In genomic region chr1:226407199-226407496, GRCh38 we compare ENCODE assay signal across 8 cellular contexts. TPM values are rescaled to one million over a fixed set of nuclear protein-coding genes. Genes with fewer than 3 reads are reported as not detected.
DNase-seq lines count a peak whose midpoint lies in the region; ATAC-seq and TF ChIP-seq lines count a peak whose summit lies in the region.

No MANE protein-coding gene starts in this region.

- no peak for TF ChIP-seq POLR2A in breast epithelium (IDR thresholded peaks at IDR 0.05)

- peaks cover 34% of the 10 kb centered on the region for H3K4me1 ChIP-seq in A673 (ENCODE audit: insufficient read depth, low read length, poor library complexity, severe bottlenecking)
- H3K4me1 ChIP-seq in breast epithelium: peaks cover 0 to 4% of the 10 kb centered on the region in 2 donors
- peaks cover 51% of the 10 kb centered on the region for H3K4me1 ChIP-seq in muscle layer of colon (ENCODE audit: insufficient read depth, low read length)

- H3K4me3 ChIP-seq in A673 (ENCODE audit: low read depth, low read length, poor library complexity, severe bottlenecking): peak overlapping the region; percentile 92
- peak overlapping the region; percentile 71 to 94 (median 77) for H3K4me3 ChIP-seq in breast epithelium
- H3K4me3 ChIP-seq in muscle layer of colon (ENCODE audit: low read depth in 1 of 2, low read length in 2 of 2): peak overlapping the region; percentile 48 to 69

- CTCF ChIA-PET in A673 (lab: Charles Lee): no interaction called here

- POLR2A ChIA-PET in A673 (lab: Charles Lee; ENCODE audit: low non-redundant PET): no interaction called here

- H3K27ac ChIP-seq in A673 (ENCODE audit: low read depth, low read length, poor library complexity, severe bottlenecking) (peak overlapping the region; percentile 91), breast epithelium (peak overlapping the region; percentile 76 to 84), muscle layer of colon (ENCODE audit: low read depth, low read length) (peak overlapping the region; percentile 84)

- H3K36me3 ChIP-seq in A673 (ENCODE audit: insufficient read depth, low read length, poor library complexity, severe bottlenecking) (peaks cover 5% of the 10 kb centered on the region), breast epithelium (no peaks in the 10 kb centered on the region), muscle layer of colon (ENCODE audit: insufficient read depth, low read length) (peaks cover 8% of the 10 kb centered on the region)

- ATAC-seq in HG03025 (IDR thresholded peaks at IDR 0.05; ENCODE audit: low FRiP score, unreplicated experiment) (peak; percentile 1), GM18519 (IDR thresholded peaks at IDR 0.05; ENCODE audit: low FRiP score, unreplicated experiment) (no peak), GM21723 (IDR thresholded peaks at IDR 0.05; ENCODE audit: unreplicated experiment) (no peak)

- no TSS peak for BruUV-seq in A673 (replicated peaks; lab: Mats Ljungman, UMichigan)

- intact Hi-C loops in A673 (cut with micrococcal nuclease; ENCODE audit: unreplicated experiment): no loop called here
- intact Hi-C loops in breast epithelium (cut with DNase I; ENCODE audit: low total_unique reads): no loop called here

- H3K9ac ChIP-seq in muscle layer of colon (ENCODE audit: low read length): peak overlapping the region; percentile 22

- DNase-seq in A673 (ENCODE audit: low spot score): no peak
- DNase-seq in breast epithelium (ENCODE audit: low spot score in 2 of 2): no peak
- no peak for DNase-seq in activated CD8-positive, alpha-beta memory T cell treated with anti-CD3 and anti-CD28 coated beads, Interleukin-2, amount 50 U/mL, for 48 hours
- no peak for DNase-seq in GM19240 (ENCODE audit: insufficient read length, low spot score)

- H3K9me3 ChIP-seq in A673 (ENCODE audit: low read depth, low read length, poor library complexity, severe bottlenecking) (no peaks in the 10 kb centered on the region), breast epithelium (no peaks in the 10 kb centered on the region), muscle layer of colon (ENCODE audit: low read length) (no peaks in the 10 kb centered on the region)

- no peaks in the 10 kb centered on the region for H3K27me3 ChIP-seq in A673 (replicated peaks; ENCODE audit: insufficient read depth, low read depth, low read length, poor library complexity)
- no peaks in the 10 kb centered on the region for H3K27me3 ChIP-seq in breast epithelium
- H3K27me3 ChIP-seq in muscle layer of colon (ENCODE audit: control insufficient read depth in 1 of 2, insufficient read depth in 2 of 2, low read length in 2 of 2): no peaks in the 10 kb centered on the region

- TF ChIP-seq CTCF in A673 (conservative IDR thresholded peaks at IDR 0.05; ENCODE audit: low read depth, low read length) (no peak), breast epithelium (IDR thresholded peaks at IDR 0.05) (no peak)

RNA-seq across cellular contexts. Expression of gene PARP1, which starts 0.7 kb away (rescaled TPM):
- 263 TPM in 2 replicates for total RNA-seq in A673 (2021)
- 10 to 100 TPM; 53.0 to 83.9 (median 72.3) TPM for total RNA-seq in breast epithelium
